ENCODE assay signal across 9 cellular contexts in the genomic region with DNA sequence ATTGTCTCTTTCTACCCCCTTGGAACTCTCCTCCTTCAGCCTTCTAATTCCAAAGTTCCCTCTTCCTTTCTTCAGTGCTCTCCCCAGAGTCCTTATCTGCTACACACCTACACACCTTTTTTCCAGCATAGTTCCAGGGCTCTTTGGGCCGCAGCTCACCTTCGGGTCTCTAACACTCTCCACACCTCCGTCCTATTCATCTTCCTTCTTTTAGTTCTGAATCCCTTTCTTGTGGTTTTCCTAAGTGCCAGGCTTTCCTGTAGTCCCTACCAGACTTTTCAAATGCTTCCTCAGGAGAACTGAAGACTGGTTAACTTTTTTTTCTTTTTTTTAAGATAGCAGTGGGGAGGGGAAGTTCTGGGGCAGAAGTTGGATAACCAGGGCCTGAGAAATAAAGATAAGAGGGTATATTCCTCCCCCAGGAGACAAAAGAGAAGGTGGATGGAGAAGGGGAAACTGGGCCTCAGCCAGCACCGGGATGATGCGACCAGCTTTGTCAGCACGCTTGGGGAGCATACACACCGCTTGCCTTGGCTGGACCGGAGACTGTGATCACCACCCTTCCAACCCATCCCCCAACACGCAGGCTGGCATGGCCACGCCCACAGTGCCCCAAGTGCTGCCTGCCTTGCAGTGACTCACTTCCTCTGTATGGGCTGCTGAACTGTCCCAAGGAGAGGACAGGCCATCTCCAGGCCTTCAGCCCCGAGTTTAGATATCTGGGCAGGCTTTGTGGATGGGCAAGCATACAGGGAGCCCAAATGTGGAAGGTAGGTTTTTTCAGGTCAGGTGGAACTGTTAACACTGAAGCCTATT. TPM values are rescaled to one million over a fixed set of nuclear protein-coding genes. Genes with fewer than 3 reads are reported as not detected.
DNase-seq lines count a peak whose midpoint lies in the region; ATAC-seq and TF ChIP-seq lines count a peak whose summit lies in the region.
"Had no signal": no experiment of that assay in that cellular context is flagged by ENCODE, and none has a peak within 500 bp of the region (broad histone marks: within the 10 kb centered on the region; RNA-seq: fewer than 3 reads in every experiment).

No MANE protein-coding gene starts in this region.

- H3K4me2 ChIP-seq in OCI-LY7 (ENCODE audit: low read length), result peak overlapping the region; percentile 49

- no peaks in the 10 kb centered on the region for H3K9me3 Mint-ChIP-seq in natural killer cell

- H3K9me3 ChIP-seq in OCI-LY7 (ENCODE audit: low read length), result no peaks in the 10 kb centered on the region

- H3K36me3 ChIP-seq in OCI-LY7 (ENCODE audit: insufficient read depth, low read length), result peaks cover 2% of the 10 kb centered on the region; the same call in 1 of the 2 replicates

- H3K27ac Mint-ChIP-seq in natural killer cell, result peak overlapping the region; percentile 82 to 94

- H2AFZ ChIP-seq in OCI-LY7 (ENCODE audit: low read length), result peak overlapping the region; percentile 7; the same call in 1 of the 2 replicates

- TF ChIP-seq CTCF in OCI-LY7 (conservative IDR thresholded peaks at IDR 0.05; ENCODE audit: low read length), result no peak
- no peak for TF ChIP-seq CTCF in natural killer cell (IDR thresholded peaks at IDR 0.05)

- H3K4me1 Mint-ChIP-seq in natural killer cell, result peaks cover 36% of the 10 kb centered on the region in 2 donors

- DNase-seq in ELR (ENCODE audit: low read depth), result peak; percentile 74
- DNase-seq in OCI-LY7 (ENCODE audit: low spot score), result peak; percentile 67
- DNase-seq in activated CD8-positive, alpha-beta memory T cell treated with anti-CD3 and anti-CD28 coated beads, Interleukin-2, amount 50 U/mL, for 48 hours, result peak; percentile 84
- peak; percentile 90 for DNase-seq in erythroblast (lab: John Stamatoyannopoulos, UW)
- DNase-seq in natural killer cell, result peak; percentile 61
- peak; percentile 17 to 66 (median 36) for DNase-seq in stimulated activated naive CD4-positive, alpha-beta T cell (lab: John Stamatoyannopoulos, UW)
- DNase-seq in ecto neural progenitor cell (ENCODE audit: low spot score), result no peak

- no peaks in the 10 kb centered on the region for H4K20me1 ChIP-seq in OCI-LY7 (ENCODE audit: insufficient read depth, low read length)

- H3K27ac ChIP-seq in OCI-LY7 (ENCODE audit: low read depth, low read length, poor library complexity, severe bottlenecking), result no peak overlapping the region

- POLR2A ChIA-PET in OCI-LY7 (lab: Charles Lee), result interaction anchor here (0.5 to 0.7 kb wide), 4 partner anchors 10 to 284 kb away, joined by 3 to 4 read pairs (median 3); no protein-coding TSS in a partner anchor

- peaks cover 20% of the 10 kb centered on the region; the same call in 1 of the 2 replicates for H3K79me2 ChIP-seq in OCI-LY7 (ENCODE audit: insufficient read depth, low read depth, low read length)

- H3K9me2 ChIP-seq in OCI-LY7 (ENCODE audit: insufficient read depth, low read length), result no peaks in the 10 kb centered on the region

- peak; percentile 31 to 68 (median 54) for ATAC-seq in natural killer cell
- ATAC-seq in GM18868 (IDR thresholded peaks at IDR 0.05; ENCODE audit: unreplicated experiment), result no peak

- BruUV-seq in OCI-LY7 (replicated peaks; lab: Mats Ljungman, UMichigan), result no TSS peak

- peaks cover 53% of the 10 kb centered on the region for H3K4me1 ChIP-seq in OCI-LY7 (ENCODE audit: insufficient read depth, low read length, poor library complexity, severe bottlenecking)

- no peak overlapping the region for H3K4me3 ChIP-seq in OCI-LY7 (ENCODE audit: low read depth, low read length, poor library complexity, severe bottlenecking)

- no peaks in the 10 kb centered on the region for H3K27me3 Mint-ChIP-seq in natural killer cell (ENCODE audit: low read depth in 2 of 2)

- H3K36me3 Mint-ChIP-seq in natural killer cell, result no peaks in the 10 kb centered on the region

- intact Hi-C loops in OCI-LY7 (cut with micrococcal nuclease; ENCODE audit: unreplicated experiment) (loop anchor here (5.0 to 10.0 kb wide), 2 partner anchors 350 to 512 kb away; a partner anchor contains a TSS), natural killer cell (cut with micrococcal nuclease) (loop anchor here (5.0 kb wide), 1 partner anchor 180 kb away; a partner anchor contains a TSS)

- H3K4me3 Mint-ChIP-seq in natural killer cell, result peak overlapping the region; percentile 82

- peak; percentile 84 for TF ChIP-seq POLR2A in erythroblast (IDR thresholded peaks at IDR 0.05; ENCODE audit: low read length)

- CTCF ChIA-PET in OCI-LY7 (lab: Charles Lee; ENCODE audit: unreplicated experiment), result interaction anchor here (1.6 kb wide), 1 partner anchor 30 kb away, joined by 6 read pairs; a partner anchor contains a TSS

RNA-seq across cellular contexts. Expression of a gene that starts 2.5 kb away (rescaled TPM):
- total RNA-seq in OCI-LY7 (2014; rRNA removed; shearing (Covaris generic)), result 50.9 and 64.7 TPM in 2 replicates
- total RNA-seq in OCI-LY7 (2022), result 92.8 and 96.6 TPM in 2 replicates
- total RNA-seq in natural killer cell, result 100 to 1,000 TPM; 122 to 129 (median 127) TPM

RNA-seq across cellular contexts. Expression of a gene that starts 5.0 kb away (rescaled TPM):
- 0.67 and 1.1 TPM in 2 replicates for total RNA-seq in OCI-LY7 (2014; rRNA removed; shearing (Covaris generic))
- total RNA-seq in OCI-LY7 (2022) (0.39 and 0.65 TPM in 2 replicates), natural killer cell (under 1 TPM in 1 of 3 donors, not detected in 2; 0.25 TPM)
- total RNA-seq: T-helper 2 cell treated with Interferon-gamma antibody and Interleukin-4, amounts not matched to agents 100 ng/mL and 5 ng/mL, for 36 hours had no signal

RNA-seq across cellular contexts. Expression of a gene that starts 29.6 kb away (rescaled TPM):
- total RNA-seq in OCI-LY7 (2014; rRNA removed; shearing (Covaris generic)), result 3.8 and 8.5 TPM in 2 replicates
- total RNA-seq in OCI-LY7 (2022), result 10.2 and 13.8 TPM in 2 replicates
- 10 to 100 TPM; 14.0 to 15.6 (median 15.2) TPM for total RNA-seq in natural killer cell

RNA-seq across cellular contexts. Expression of a gene that starts 31.2 kb away (rescaled TPM):
- 15.4 and 18.8 TPM in 2 replicates for total RNA-seq in OCI-LY7 (2014; rRNA removed; shearing (Covaris generic))
- total RNA-seq in OCI-LY7 (2022), result 20.4 and 20.8 TPM in 2 replicates
- 10 to 100 TPM; 11.4 to 14.1 (median 13.5) TPM for total RNA-seq in natural killer cell

RNA-seq across cellular contexts. Expression of a gene that starts 50.9 kb away (rescaled TPM):
- 42.3 and 66.8 TPM in 2 replicates for total RNA-seq in OCI-LY7 (2014; rRNA removed; shearing (Covaris generic))
- total RNA-seq in OCI-LY7 (2022) (73.6 and 81.1 TPM in 2 replicates), natural killer cell (10 to 100 TPM; 64.6 to 74.3 (median 70.5) TPM)
